In genomic region chr11:65482306-65482850, GRCh38 we compare ENCODE assay signal across 2 cellular contexts.
TF ChIP-seq lines count a peak whose summit lies in the region.

No MANE protein-coding gene starts in this region.

TF ChIP-seq in HepG2, 621 proteins besides CTCF, POLR2A, EP300 and RAD21:
- TF ChIP-seq ZNF432 (CRISPR knock-in tag; IDR thresholded peaks at IDR 0.05; ENCODE audit: borderline replicate concordance) (no peak), ZNF326 (CRISPR knock-in tag; IDR thresholded peaks at IDR 0.05; ENCODE audit: borderline replicate concordance) (no peak), ZSCAN25 (CRISPR knock-in tag; IDR thresholded peaks at IDR 0.05) (no peak), TEF (CRISPR knock-in tag; IDR thresholded peaks at IDR 0.05) (no peak), ZFP41 (CRISPR knock-in tag; IDR thresholded peaks at IDR 0.05; ENCODE audit: borderline replicate concordance) (no peak), HNF4A (CRISPR knock-in tag; IDR thresholded peaks at IDR 0.05) (no peak)

TF ChIP-seq in WTC11, 78 proteins besides CTCF, POLR2A, EP300 and RAD21:
- TF ChIP-seq ZNF416 (CRISPR knock-in tag; IDR thresholded peaks at IDR 0.05) (no peak), ZNF317 (CRISPR knock-in tag; IDR thresholded peaks at IDR 0.05; ENCODE audit: borderline replicate concordance, low read depth) (no peak), NFATC4 (CRISPR knock-in tag; IDR thresholded peaks at IDR 0.05) (no peak), STAT6 (CRISPR knock-in tag; conservative IDR thresholded peaks at IDR 0.05; ENCODE audit: low read depth) (no peak), ERG (CRISPR knock-in tag; IDR thresholded peaks at IDR 0.05) (no peak), ZNF281 (CRISPR knock-in tag; IDR thresholded peaks at IDR 0.05) (no peak), TEAD4 (CRISPR knock-in tag; IDR thresholded peaks at IDR 0.05) (no peak), ZBTB43 (CRISPR knock-in tag; IDR thresholded peaks at IDR 0.05) (no peak), MYBL2 (CRISPR knock-in tag; IDR thresholded peaks at IDR 0.05) (no peak), NR1H2 (CRISPR knock-in tag; IDR thresholded peaks at IDR 0.05) (no peak), PRDM15 (CRISPR knock-in tag; IDR thresholded peaks at IDR 0.05) (no peak)
